ENCODE assay signal across 17 cellular contexts in genomic region chr15:81170504-81170903, GRCh38. TPM values are rescaled to one million over a fixed set of nuclear protein-coding genes. Genes with fewer than 3 reads are reported as not detected.
"Had no signal": no experiment of that assay in that cellular context is flagged by ENCODE, and none has a peak within 500 bp of the region (broad histone marks: within the 10 kb centered on the region; RNA-seq: fewer than 3 reads in every experiment).

No MANE protein-coding gene starts in this region.

- ATAC-seq: activated T-cell treated with anti-CD3 and anti-CD28 coated beads, Interleukin-2, amount 50 U/mL, for 4 hours; foreskin keratinocyte; mucosa of descending colon; naive thymus-derived CD8-positive, alpha-beta T cell; right lobe of liver; stimulated activated memory B cell treated with anti-CD40 and anti-IgM and Interleukin-4, amounts not matched to agents 10 μg/mL and 1 μg/mL and 100 μg/mL, for 72 hours had no signal

- H3K4me1 ChIP-seq: foreskin keratinocyte, right lobe of liver had no signal

- H3K4me3 ChIP-seq: mucosa of descending colon, right lobe of liver, spleen, tibial nerve had no signal

- H3K27ac ChIP-seq: brain microvascular endothelial cell, foreskin keratinocyte, neutrophil, right lobe of liver, spleen had no signal

- H3K27me3 ChIP-seq: brain microvascular endothelial cell, right lobe of liver, spleen, tibial nerve had no signal

- DNase-seq: activated CD4-positive, alpha-beta T cell treated with anti-CD3 and anti-CD28 coated beads for 1 hour; activated CD4-positive, alpha-beta T cell treated with anti-CD3 and anti-CD28 coated beads, Interleukin-2, amount 50 U/mL, for 48 hours; activated effector memory CD4-positive, alpha-beta T cell treated with anti-CD3 and anti-CD28 coated beads, Interleukin-2, amount 50 U/mL, for 16 hours; activated T-cell treated with anti-CD3 and anti-CD28 coated beads, Interleukin-2, amount 50 U/mL, for 4 hours; brain microvascular endothelial cell; dermis blood vessel endothelial cell; foreskin keratinocyte; mucosa of descending colon; naive thymus-derived CD8-positive, alpha-beta T cell; right lobe of liver; spleen; stimulated activated CD4-positive, alpha-beta T cell treated with anti-CD3 and anti-CD28 coated beads, Interleukin-1b, Interleukin-23, amount 100 ng/mL, for 48 hours had no signal

- H3K9me3 ChIP-seq: mucosa of descending colon, neutrophil, right lobe of liver, spleen, tibial nerve had no signal

- H3K36me3 ChIP-seq: brain microvascular endothelial cell, neutrophil, right lobe of liver, spleen, tibial nerve had no signal

RNA-seq across cellular contexts. Expression of gene IL16, which starts 26.2 kb away (rescaled TPM):
- polyA plus RNA-seq: foreskin keratinocyte had no signal

RNA-seq across cellular contexts. Expression of gene CFAP161, which starts 36.4 kb away (rescaled TPM):
- total RNA-seq: activated T-cell treated with anti-CD3 and anti-CD28 coated beads, Interleukin-2, amount 50 U/mL, for 4 hours; epithelial cell of proximal tubule; foreskin keratinocyte; T-helper 2 cell treated with Interferon-gamma antibody and Interleukin-4, amounts not matched to agents 100 ng/mL and 5 ng/mL, for 36 hours had no signal
- polyA plus RNA-seq: foreskin keratinocyte; naive thymus-derived CD8-positive, alpha-beta T cell had no signal
